ENCODE assay signal across 1 cellular context in the genomic region with DNA sequence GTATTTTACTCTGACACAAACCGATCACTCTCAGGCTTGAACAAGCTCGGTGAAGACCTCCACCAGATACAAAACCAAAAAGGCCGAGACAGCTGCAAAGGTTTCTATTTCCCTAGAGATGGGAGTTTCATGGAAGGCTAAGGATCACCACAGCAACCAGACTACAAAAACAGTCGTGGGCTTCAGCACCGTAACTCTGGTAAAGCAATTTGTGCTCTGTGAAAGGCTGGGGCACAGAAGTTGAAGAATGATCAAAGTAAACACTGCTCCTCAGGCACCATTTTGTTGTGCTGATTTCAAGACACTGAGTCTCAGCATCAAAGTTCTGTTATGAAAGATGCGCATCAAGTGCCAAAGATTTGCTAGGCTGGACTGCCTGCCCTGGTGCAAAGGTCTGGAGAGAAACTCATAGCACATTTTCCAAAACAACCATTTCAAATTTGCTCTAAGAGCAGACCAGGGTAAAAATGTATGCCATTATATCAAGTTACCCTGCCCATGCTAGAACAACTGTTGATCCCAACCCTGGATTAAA.
TF ChIP-seq lines count a peak whose summit lies in the region.

No MANE protein-coding gene starts in this region.

TF ChIP-seq in liver, 16 proteins besides CTCF, POLR2A, EP300 and RAD21 (continued from another document):
- TF ChIP-seq MAX (IDR thresholded peaks at IDR 0.05) (peak; percentile 70), TAF1 (conservative IDR thresholded peaks at IDR 0.05) (no peak), FOXA1 (IDR thresholded peaks at IDR 0.05) (no peak)
